In genomic region chr22:35622132-35622913, GRCh38 we compare ENCODE assay signal across 9 cellular contexts. TPM values are rescaled to one million over a fixed set of nuclear protein-coding genes. Genes with fewer than 3 reads are reported as not detected.
DNase-seq lines count a peak whose midpoint lies in the region; ATAC-seq and TF ChIP-seq lines count a peak whose summit lies in the region.
"Had no signal": no experiment of that assay in that cellular context is flagged by ENCODE, and none has a peak within 500 bp of the region (broad histone marks: within the 10 kb centered on the region; RNA-seq: fewer than 3 reads in every experiment).

No MANE protein-coding gene starts in this region.

- H3K79me2 ChIP-seq in PC-3 (ENCODE audit: low read length) (no peaks in the 10 kb centered on the region), hepatocyte (no peaks in the 10 kb centered on the region), GM23248 (ENCODE audit: insufficient read depth) (no peaks in the 10 kb centered on the region)

- H3K36me3 ChIP-seq in PC-3 (ENCODE audit: low read depth, low read length) = no peaks in the 10 kb centered on the region
- H3K36me3 ChIP-seq in hepatocyte (replicated peaks; ENCODE audit: insufficient read depth, low read depth) = no peaks in the 10 kb centered on the region
- H3K36me3 ChIP-seq in subcutaneous abdominal adipose tissue (ENCODE audit: control insufficient read depth in 5 of 5, insufficient read depth in 5 of 5, low read length in 5 of 5) = no peaks in the 10 kb centered on the region
- no peaks in the 10 kb centered on the region for H3K36me3 ChIP-seq in GM23248 (ENCODE audit: low read depth)
- H3K36me3 ChIP-seq: uterus had no signal

- H3F3A ChIP-seq in PC-3 (ENCODE audit: low read length, unreplicated experiment) (no peaks in the 10 kb centered on the region), GM23248 (ENCODE audit: insufficient read depth) (peaks cover 15% of the 10 kb centered on the region)

- H3K27ac ChIP-seq in PC-3 (ENCODE audit: low read length) (peak overlapping the region; percentile 85), hepatocyte (no peak overlapping the region), subcutaneous abdominal adipose tissue (ENCODE audit: low read depth, low read length) (peak overlapping the region; percentile 7), GM23248 (no peak overlapping the region)

- POLR2A ChIA-PET in PC-3 (lab: Charles Lee; ENCODE audit: unreplicated experiment) = interaction anchor here (0.5 kb wide), 1 partner anchor 464 kb away, joined by 3 read pairs; no protein-coding TSS in a partner anchor

- in situ Hi-C loops in GM23248 (cut with MboI) = loop anchor here (10.0 kb wide), 1 partner anchor 502 kb away; no protein-coding TSS in a partner anchor

- BruUV-seq in PC-3 (replicated peaks; lab: Mats Ljungman, UMichigan) = no TSS peak

- no peaks in the 10 kb centered on the region for H3K9me2 ChIP-seq in PC-3 (replicated peaks; ENCODE audit: low read length)
- no peaks in the 10 kb centered on the region for H3K9me2 ChIP-seq in hepatocyte (replicated peaks; ENCODE audit: insufficient read depth)
- no peaks in the 10 kb centered on the region for H3K9me2 ChIP-seq in GM23248 (ENCODE audit: insufficient read depth)

- ATAC-seq in PC-3 = peak; percentile 65

- H4K20me1 ChIP-seq in PC-3 (ENCODE audit: low read length) = no peaks in the 10 kb centered on the region
- no peaks in the 10 kb centered on the region for H4K20me1 ChIP-seq in hepatocyte (ENCODE audit: insufficient read depth, poor library complexity, severe bottlenecking)
- no peaks in the 10 kb centered on the region for H4K20me1 ChIP-seq in GM23248 (ENCODE audit: insufficient read depth)

- peak; percentile 40 for DNase-seq in M059J (ENCODE audit: low read depth)
- peak; percentile 92 for DNase-seq in PC-3
- peak; percentile 39 for DNase-seq in hepatocyte (ENCODE audit: low spot score)
- DNase-seq in COLO829 (ENCODE audit: low spot score) = no peak
- no peak for DNase-seq in GM23248
- no peak for DNase-seq in SKM-1 treated with dmso at 0.1 percent for 144 hours (lab: John Stamatoyannopoulos, UW; ENCODE audit: unreplicated experiment)

- TF ChIP-seq CTCF in PC-3 (conservative IDR thresholded peaks at IDR 0.05; ENCODE audit: low read depth, low read length) (no peak), hepatocyte (IDR thresholded peaks at IDR 0.05; ENCODE audit: poor library complexity) (no peak)

- H3K9me3 ChIP-seq in PC-3 (ENCODE audit: low read length) = no peaks in the 10 kb centered on the region
- no peaks in the 10 kb centered on the region for H3K9me3 ChIP-seq in hepatocyte (ENCODE audit: low read depth)
- H3K9me3 ChIP-seq in subcutaneous abdominal adipose tissue (ENCODE audit: control insufficient read depth in 5 of 5, low read length in 5 of 5) = no peaks in the 10 kb centered on the region
- H3K9me3 ChIP-seq in GM23248 (ENCODE audit: low read depth) = no peaks in the 10 kb centered on the region
- H3K9me3 ChIP-seq: uterus had no signal

- CTCF ChIA-PET in PC-3 (lab: Charles Lee) = no interaction called here

- H3K4me1 ChIP-seq in PC-3 (ENCODE audit: insufficient read depth, low read length) (peaks cover 25% of the 10 kb centered on the region), hepatocyte (ENCODE audit: insufficient read depth) (peaks cover 10% of the 10 kb centered on the region), subcutaneous abdominal adipose tissue (ENCODE audit: control insufficient read depth in 5 of 5, insufficient read depth in 5 of 5, low read length in 5 of 5) (peaks cover under 1 to 36% (median 24%) of the 10 kb centered on the region in 5 donors), GM23248 (ENCODE audit: insufficient read depth) (no peaks in the 10 kb centered on the region)

- H3K4me2 ChIP-seq in PC-3 (ENCODE audit: low read length) (peak overlapping the region; percentile 77), hepatocyte (no peak overlapping the region), GM23248 (ENCODE audit: unreplicated experiment) (no peak overlapping the region)

- H2AFZ ChIP-seq in PC-3 (ENCODE audit: low read length) (peak overlapping the region; percentile 30; the same call in 1 of the 2 replicates), hepatocyte (no peak overlapping the region), GM23248 (no peak overlapping the region)

- no peaks in the 10 kb centered on the region for H3K27me3 ChIP-seq in PC-3 (ENCODE audit: low read length)
- no peaks in the 10 kb centered on the region for H3K27me3 ChIP-seq in hepatocyte
- no peaks in the 10 kb centered on the region for H3K27me3 ChIP-seq in subcutaneous abdominal adipose tissue (ENCODE audit: control insufficient read depth in 5 of 5, insufficient read depth in 4 of 5, low read length in 5 of 5)
- H3K27me3 ChIP-seq in GM23248 (replicated peaks; ENCODE audit: insufficient read depth) = no peaks in the 10 kb centered on the region
- H3K27me3 ChIP-seq: uterus had no signal

- intact Hi-C loops in PC-3 (cut with micrococcal nuclease) = loop anchor here (2.0 kb wide), 2 partner anchors 34 to 192 kb away; no protein-coding TSS in a partner anchor

- WGBS in hepatocyte (ENCODE audit: low lambda C conversion rate, missing lambda C conversion rate) = 66% methylated on average over 8 of the region's 10 CpGs
- WGBS in GM23248 (ENCODE audit: low coverage in 1 of 2, low lambda C conversion rate in 2 of 2, missing lambda C conversion rate in 2 of 2), 2 experiments = 72 to 73% methylated on average over 10 of the region's 10 CpGs

- H3K9ac ChIP-seq in PC-3 (ENCODE audit: low read length) (peak overlapping the region; percentile 53), subcutaneous abdominal adipose tissue (ENCODE audit: low read length in 5 of 5) (no peak overlapping the region), GM23248 (no peak overlapping the region)

- peak overlapping the region; percentile 48; the same call in 1 of the 2 replicates for H3K4me3 ChIP-seq in PC-3 (ENCODE audit: low read length)
- no peak overlapping the region for H3K4me3 ChIP-seq in hepatocyte
- no peak overlapping the region for H3K4me3 ChIP-seq in subcutaneous abdominal adipose tissue (ENCODE audit: low read depth in 1 of 5, low read length in 5 of 5)
- no peak overlapping the region for H3K4me3 ChIP-seq in GM23248
- H3K4me3 ChIP-seq: uterus had no signal

RNA-seq across cellular contexts. Expression of gene MB, which starts 5.2 kb away (rescaled TPM):
- 0.30 and 0.94 TPM in 2 replicates for total RNA-seq in M059J (2014; rRNA removed; shearing (Covaris generic))
- total RNA-seq in PC-3 (2014; rRNA removed) (14.6 and 21.6 TPM in 2 replicates), hepatocyte (not detected in 2 replicates)
- polyA plus RNA-seq in hepatocyte (0.64 and 0.75 TPM in 2 replicates), GM23248 (2016; fragmentation: Nextera tagmentation; extraction: Ambion mirVana) (0.47 TPM in 1 of 2 replicates, not detected in the other)
- not detected in 2 replicates for total RNA-seq in GM23248 (2014; rRNA removed; shearing (Covaris generic))
- total RNA-seq: T-helper 17 cell had no signal

RNA-seq across cellular contexts. Expression of gene APOL6, which starts 25.9 kb away (rescaled TPM):
- 22.2 and 25.8 TPM in 2 replicates for total RNA-seq in M059J (2014; rRNA removed; shearing (Covaris generic))
- 6.7 and 8.2 TPM in 2 replicates for total RNA-seq in PC-3 (2014; rRNA removed)
- 19.6 and 21.0 TPM in 2 replicates for total RNA-seq in hepatocyte
- polyA plus RNA-seq in hepatocyte = 2.7 and 3.1 TPM in 2 replicates
- total RNA-seq in GM23248 (2014; rRNA removed; shearing (Covaris generic)) = 20.4 and 20.8 TPM in 2 replicates
- 7.1 and 8.0 TPM in 2 replicates for polyA plus RNA-seq in GM23248 (2016; fragmentation: Nextera tagmentation; extraction: Ambion mirVana)

Comparison
In these comparisons a context has a peak if more than half of its experiments do, and no peak if none do; other contexts are left out.
1. DNase-seq: peak in M059J (single experiment), PC-3 (single experiment) and hepatocyte (single experiment); none in COLO829 (single experiment), GM23248 (single experiment) and SKM-1 treated with dmso at 0.1 percent for 144 hours (single experiment).
2. H3K27ac ChIP-seq: peak in PC-3 (single experiment) and subcutaneous abdominal adipose tissue (single experiment); none in hepatocyte (single experiment) and GM23248 (single experiment).